25 cellular contexts compared by ENCODE assay signal in genomic region chr2:29084561-29084960, GRCh38. TPM values are rescaled to one million over a fixed set of nuclear protein-coding genes. Genes with fewer than 3 reads are reported as not detected.
DNase-seq lines count a peak whose midpoint lies in the region; ATAC-seq, FAIRE-seq and TF ChIP-seq lines count a peak whose summit lies in the region.
"Had no signal": no experiment of that assay in that cellular context is flagged by ENCODE, and none has a peak within 500 bp of the region (broad histone marks: within the 10 kb centered on the region; RNA-seq: fewer than 3 reads in every experiment).

No MANE protein-coding gene starts in this region.

- H3K36me3 Mint-ChIP-seq in T-helper 17 cell (ENCODE audit: low read depth): no peaks in the 10 kb centered on the region
- H3K36me3 Mint-ChIP-seq in stimulated activated naive B cell treated with anti-CD40 and anti-IgM and Interleukin-4, amounts not matched to agents 10 μg/mL and 1 μg/mL and 100 μg/mL, for 72 hours: peaks cover 0 to 4% of the 10 kb centered on the region in 2 donors
- H3K36me3 Mint-ChIP-seq: CD14-positive monocyte had no signal

- no peak overlapping the region for H3K27ac ChIP-seq in A549
- H3K27ac ChIP-seq: 22Rv1; BLaER1 treated with 17β-estradiol and CSF1 and Interleukin-3, amounts not matched to agents 10 nM and 100 nM had no signal

- no peaks in the 10 kb centered on the region for H3K4me1 Mint-ChIP-seq in T-helper 17 cell
- no peaks in the 10 kb centered on the region for H3K4me1 Mint-ChIP-seq in stimulated activated naive B cell treated with anti-CD40 and anti-IgM and Interleukin-4, amounts not matched to agents 10 μg/mL and 1 μg/mL and 100 μg/mL, for 72 hours
- H3K4me1 Mint-ChIP-seq: CD8-positive, alpha-beta memory T cell; GM23338; H9 had no signal

- peaks cover 13% of the 10 kb centered on the region for H3K9me3 ChIP-seq in A549
- H3K9me3 ChIP-seq in T-helper 17 cell (ENCODE audit: control insufficient read depth, low read length, poor library complexity, severe bottlenecking): no peaks in the 10 kb centered on the region
- H3K9me3 ChIP-seq: BE2C had no signal

- no peak overlapping the region for H3K27ac Mint-ChIP-seq in T-helper 17 cell
- H3K27ac Mint-ChIP-seq in stimulated activated naive B cell treated with anti-CD40 and anti-IgM and Interleukin-4, amounts not matched to agents 10 μg/mL and 1 μg/mL and 100 μg/mL, for 72 hours: no peak overlapping the region
- H3K27ac Mint-ChIP-seq: CD14-positive monocyte; CD4-positive, alpha-beta T cell; CD8-positive, alpha-beta memory T cell; GM23338; H9; HFFc6 had no signal

- H3K4me2 ChIP-seq in A549: no peak overlapping the region
- H3K4me2 ChIP-seq: BLaER1 treated with 17β-estradiol and CSF1 and Interleukin-3, amounts not matched to agents 10 nM and 100 nM; GM23338 had no signal

- POLR2A ChIA-PET in A549 (lab: Yijun Ruan, JAX): no interaction called here

- H3K4me3 Mint-ChIP-seq in T-helper 17 cell: no peak overlapping the region
- H3K4me3 Mint-ChIP-seq in stimulated activated naive B cell treated with anti-CD40 and anti-IgM and Interleukin-4, amounts not matched to agents 10 μg/mL and 1 μg/mL and 100 μg/mL, for 72 hours: no peak overlapping the region
- H3K4me3 Mint-ChIP-seq: CD14-positive monocyte; CD4-positive, alpha-beta T cell; CD8-positive, alpha-beta memory T cell; GM23338; H9; HFFc6 had no signal

- in situ Hi-C loops in SK-MEL-5 (cut with HindIII; ENCODE audit: low pct_unique_long_range_greater_than_20kb, low sequenced_read_pairs): no loop called here

- no peak for TF ChIP-seq EP300 in A549 (IDR thresholded peaks at IDR 0.05)

- peaks cover 3 to 4% of the 10 kb centered on the region in 2 donors for H3K9me3 Mint-ChIP-seq in stimulated activated naive B cell treated with anti-CD40 and anti-IgM and Interleukin-4, amounts not matched to agents 10 μg/mL and 1 μg/mL and 100 μg/mL, for 72 hours
- H3K9me3 Mint-ChIP-seq: CD4-positive, alpha-beta T cell had no signal

- TF ChIP-seq CTCF in A549 (IDR thresholded peaks at IDR 0.05): no peak

- 96% methylated on average over 1 of the region's 1 CpG for WGBS in A549 (ENCODE audit: missing lambda C conversion rate)

- FAIRE-seq in A549 (lab: Jason Lieb, UNC): peak; percentile 7
- FAIRE-seq: A204.1, D721Med, GM12878 had no signal

- CTCF ChIA-PET in A549 (lab: Yijun Ruan, JAX): interaction anchor here (1.5 to 2.1 kb wide), 2 partner anchors 10 to 38 kb away, joined by 3 to 7 read pairs; partner anchors contain the start of gene PCARE

- no peak for TF ChIP-seq POLR2A in A549 (IDR thresholded peaks at IDR 0.05; ENCODE audit: low read length)

- no peaks in the 10 kb centered on the region for H3K4me1 ChIP-seq in A549
- H3K4me1 ChIP-seq: BE2C; BLaER1 treated with 17β-estradiol and CSF1 and Interleukin-3, amounts not matched to agents 10 nM and 100 nM had no signal

- H3K4me3 ChIP-seq in A549: no peak overlapping the region
- H3K4me3 ChIP-seq: BLaER1 treated with 17β-estradiol and CSF1 and Interleukin-3, amounts not matched to agents 10 nM and 100 nM; GM12878; GM23338 had no signal

- no peak for TF ChIP-seq RAD21 in A549 (conservative IDR thresholded peaks at IDR 0.05 in 1 of 2, IDR thresholded peaks at IDR 0.05 in 1 of 2)

- peaks cover 21% of the 10 kb centered on the region for H3K27me3 Mint-ChIP-seq in T-helper 17 cell
- H3K27me3 Mint-ChIP-seq in stimulated activated naive B cell treated with anti-CD40 and anti-IgM and Interleukin-4, amounts not matched to agents 10 μg/mL and 1 μg/mL and 100 μg/mL, for 72 hours: peaks cover 5 to 20% of the 10 kb centered on the region in 2 donors
- H3K27me3 Mint-ChIP-seq: CD4-positive, alpha-beta T cell had no signal

- ATAC-seq in A549 (no peak), T-helper 17 cell (no peak)
- ATAC-seq in stimulated activated naive B cell treated with anti-CD40 and anti-IgM and Interleukin-4, amounts not matched to agents 10 μg/mL and 1 μg/mL and 100 μg/mL, for 72 hours (replicated peaks): no peak
- ATAC-seq: GM12878, GM23338 had no signal

- DNase-seq in A549 (ENCODE audit: low read depth in 1 of 2, low spot score in 1 of 2): no peak
- peak; percentile 74 for DNase-seq in SK-MEL-5 (ENCODE audit: low read depth, low spot score)
- DNase-seq in pons (ENCODE audit: low spot score): peak; percentile 71
- no peak for DNase-seq in RPMI8226
- no peak for DNase-seq in T-helper 17 cell
- no peak for DNase-seq in stimulated activated naive B cell treated with anti-CD40 and anti-IgM and Interleukin-4, amounts not matched to agents 10 μg/mL and 1 μg/mL and 100 μg/mL, for 72 hours
- DNase-seq: ACHN; AML-193; BE2C; CD4-positive, alpha-beta T cell; CD8-positive, alpha-beta memory T cell; DMS 273 treated with DMSO at 0.1 percent for 48 hours; DMS79; EL; GDM1; H9; HFFc6 had no signal

TF ChIP-seq in A549, 52 proteins besides CTCF, POLR2A, EP300 and RAD21:
- TF ChIP-seq MAZ (IDR thresholded peaks at IDR 0.05; ENCODE audit: borderline replicate concordance, low read depth, low read length): no peak
- TF ChIP-seq HES2 (IDR thresholded peaks at IDR 0.05): no peak
- TF ChIP-seq CEBPB (IDR thresholded peaks at IDR 0.05): no peak
- TF ChIP-seq CHD4 (IDR thresholded peaks at IDR 0.05; ENCODE audit: borderline replicate concordance): no peak
- TF ChIP-seq ATOH8 (CRISPR knock-in tag; IDR thresholded peaks at IDR 0.05; ENCODE audit: low read depth): no peak
- TF ChIP-seq NFE2L2 (conservative IDR thresholded peaks at IDR 0.05; ENCODE audit: low read length): no peak
- no peak for TF ChIP-seq CBX8 (IDR thresholded peaks at IDR 0.05)

RNA-seq across cellular contexts. Expression of gene PCARE, which starts 10.2 kb away (rescaled TPM):
- not detected in 2 replicates for polyA plus RNA-seq in A549 (2011; rRNA removed)
- not detected in 2 replicates for polyA plus RNA-seq in A549 (2012; cell fraction: cytosol; rRNA removed)
- not detected in 2 replicates for polyA plus RNA-seq in A549 (2012; cell fraction: nucleus; rRNA removed)
- polyA plus RNA-seq in A549 (2017; fragmentation: RNase III; extraction: RNeasy Plus Mini Kit Qiagen cat#74134 plus additional on column Dnase treatment): not detected in 3 replicates
- polyA minus RNA-seq in A549 (2011; rRNA and poly(A)+ RNA removed): not detected in 2 replicates
- total RNA-seq in SK-MEL-5 (2014; rRNA removed; shearing (Covaris generic)): 0.03 TPM in 1 of 2 replicates, not detected in the other
- polyA plus RNA-seq in SK-MEL-5 (2015; cell fraction: cytosol; rRNA removed): 0.01 TPM in 1 of 2 replicates, not detected in the other
- polyA plus RNA-seq in SK-MEL-5 (2015; cell fraction: nucleus; rRNA removed): 0.02 and 0.04 TPM in 2 replicates
- total RNA-seq in T-helper 17 cell: not detected
- total RNA-seq: CD4-positive, alpha-beta T cell; CD8-positive, alpha-beta memory T cell; GM23338; H4; H9; HFFc6 had no signal
- polyA plus RNA-seq: CD14-positive monocyte; CD8-positive, alpha-beta memory T cell; GM23338 had no signal

RNA-seq across cellular contexts. Expression of gene CLIP4, which starts 30.7 kb away (rescaled TPM):
- polyA plus RNA-seq in A549 (2011; rRNA removed) (77.2 and 99.1 TPM in 2 replicates), A549 (2017; fragmentation: RNase III; extraction: RNeasy Plus Mini Kit Qiagen cat#74134 plus additional on column Dnase treatment) (38.6 to 53.6 TPM (median 51.1 TPM) in 3 replicates)
- polyA plus RNA-seq in A549 (2012; cell fraction: cytosol; rRNA removed): 13.0 and 13.3 TPM in 2 replicates
- 16.3 and 25.3 TPM in 2 replicates for polyA plus RNA-seq in A549 (2012; cell fraction: nucleus; rRNA removed)
- polyA minus RNA-seq in A549 (2011; rRNA and poly(A)+ RNA removed): 70.3 and 94.6 TPM in 2 replicates
- total RNA-seq in SK-MEL-5 (2014; rRNA removed; shearing (Covaris generic)): 68.7 and 73.7 TPM in 2 replicates
- 30.8 and 39.9 TPM in 2 replicates for polyA plus RNA-seq in SK-MEL-5 (2015; cell fraction: cytosol; rRNA removed)
- polyA plus RNA-seq in SK-MEL-5 (2015; cell fraction: nucleus; rRNA removed): 134 and 150 TPM in 2 replicates
- total RNA-seq in T-helper 17 cell: 10 to 100 TPM; 36.8 to 41.6 TPM

Comparison
In these comparisons a context has a peak if more than half of its experiments do, and no peak if none do; other contexts are left out.
1. DNase-seq: peak in SK-MEL-5 (single experiment) and pons (single experiment); none in A549 (0 of 2), RPMI8226 (single experiment), T-helper 17 cell (0 of 3) and stimulated activated naive B cell treated with anti-CD40 and anti-IgM and Interleukin-4, amounts not matched to agents 10 μg/mL and 1 μg/mL and 100 μg/mL, for 72 hours (single experiment).